1 cellular context compared by ENCODE assay signal in the genomic region with DNA sequence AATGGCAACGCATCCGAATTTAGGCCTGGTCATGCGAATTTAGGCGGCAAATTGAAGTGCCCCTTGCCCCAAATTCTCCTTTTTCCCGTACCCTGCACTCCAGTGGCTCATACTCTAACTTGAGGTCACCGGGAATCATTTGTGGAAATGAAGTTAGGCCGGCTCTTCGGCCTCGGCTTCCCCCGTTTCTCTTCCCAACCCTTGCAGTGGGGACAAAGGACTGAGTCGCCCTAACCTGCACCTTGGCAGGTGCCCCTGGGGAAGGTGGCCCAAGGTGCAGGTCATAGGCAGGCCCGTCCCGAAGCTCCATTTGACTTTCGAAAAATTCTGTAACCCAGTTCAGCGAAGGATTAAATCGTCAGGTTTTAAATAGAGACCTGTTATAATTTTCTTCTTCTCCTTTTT.
TF ChIP-seq lines count a peak whose summit lies in the region.

No MANE protein-coding gene starts in this region.

TF ChIP-seq in GM12878, 131 proteins besides CTCF, POLR2A, EP300 and RAD21:
- no peak for TF ChIP-seq E4F1 (IDR thresholded peaks at IDR 0.05; ENCODE audit: borderline replicate concordance, partially characterized antibody)
- TF ChIP-seq, protein P1, sequence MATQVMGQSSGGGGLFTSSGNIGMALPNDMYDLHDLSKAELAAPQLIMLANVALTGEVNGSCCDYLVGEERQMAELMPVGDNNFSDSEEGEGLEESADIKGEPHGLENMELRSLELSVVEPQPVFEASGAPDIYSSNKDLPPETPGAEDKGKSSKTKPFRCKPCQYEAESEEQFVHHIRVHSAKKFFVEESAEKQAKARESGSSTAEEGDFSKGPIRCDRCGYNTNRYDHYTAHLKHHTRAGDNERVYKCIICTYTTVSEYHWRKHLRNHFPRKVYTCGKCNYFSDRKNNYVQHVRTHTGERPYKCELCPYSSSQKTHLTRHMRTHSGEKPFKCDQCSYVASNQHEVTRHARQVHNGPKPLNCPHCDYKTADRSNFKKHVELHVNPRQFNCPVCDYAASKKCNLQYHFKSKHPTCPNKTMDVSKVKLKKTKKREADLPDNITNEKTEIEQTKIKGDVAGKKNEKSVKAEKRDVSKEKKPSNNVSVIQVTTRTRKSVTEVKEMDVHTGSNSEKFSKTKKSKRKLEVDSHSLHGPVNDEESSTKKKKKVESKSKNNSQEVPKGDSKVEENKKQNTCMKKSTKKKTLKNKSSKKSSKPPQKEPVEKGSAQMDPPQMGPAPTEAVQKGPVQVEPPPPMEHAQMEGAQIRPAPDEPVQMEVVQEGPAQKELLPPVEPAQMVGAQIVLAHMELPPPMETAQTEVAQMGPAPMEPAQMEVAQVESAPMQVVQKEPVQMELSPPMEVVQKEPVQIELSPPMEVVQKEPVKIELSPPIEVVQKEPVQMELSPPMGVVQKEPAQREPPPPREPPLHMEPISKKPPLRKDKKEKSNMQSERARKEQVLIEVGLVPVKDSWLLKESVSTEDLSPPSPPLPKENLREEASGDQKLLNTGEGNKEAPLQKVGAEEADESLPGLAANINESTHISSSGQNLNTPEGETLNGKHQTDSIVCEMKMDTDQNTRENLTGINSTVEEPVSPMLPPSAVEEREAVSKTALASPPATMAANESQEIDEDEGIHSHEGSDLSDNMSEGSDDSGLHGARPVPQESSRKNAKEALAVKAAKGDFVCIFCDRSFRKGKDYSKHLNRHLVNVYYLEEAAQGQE (IDR thresholded peaks at IDR 0.05; ENCODE audit: low read depth, low read length), result no peak
- no peak for TF ChIP-seq MTA3 (IDR thresholded peaks at IDR 0.05; ENCODE audit: borderline replicate concordance, low read length)
- TF ChIP-seq, protein P2, sequence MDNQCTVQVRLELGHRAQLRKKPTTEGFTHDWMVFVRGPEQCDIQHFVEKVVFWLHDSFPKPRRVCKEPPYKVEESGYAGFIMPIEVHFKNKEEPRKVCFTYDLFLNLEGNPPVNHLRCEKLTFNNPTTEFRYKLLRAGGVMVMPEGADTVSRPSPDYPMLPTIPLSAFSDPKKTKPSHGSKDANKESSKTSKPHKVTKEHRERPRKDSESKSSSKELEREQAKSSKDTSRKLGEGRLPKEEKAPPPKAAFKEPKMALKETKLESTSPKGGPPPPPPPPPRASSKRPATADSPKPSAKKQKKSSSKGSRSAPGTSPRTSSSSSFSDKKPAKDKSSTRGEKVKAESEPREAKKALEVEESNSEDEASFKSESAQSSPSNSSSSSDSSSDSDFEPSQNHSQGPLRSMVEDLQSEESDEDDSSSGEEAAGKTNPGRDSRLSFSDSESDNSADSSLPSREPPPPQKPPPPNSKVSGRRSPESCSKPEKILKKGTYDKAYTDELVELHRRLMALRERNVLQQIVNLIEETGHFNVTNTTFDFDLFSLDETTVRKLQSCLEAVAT (IDR thresholded peaks at IDR 0.05), result peak; percentile 90
- no peak for TF ChIP-seq TBL1XR1 (IDR thresholded peaks at IDR 0.05; ENCODE audit: low read depth, low read length)
